ENCODE assay signal across 24 cellular contexts in genomic region chr10:48550071-48550691, GRCh38. TPM values are rescaled to one million over a fixed set of nuclear protein-coding genes. Genes with fewer than 3 reads are reported as not detected.
DNase-seq lines count a peak whose midpoint lies in the region; ATAC-seq, FAIRE-seq and TF ChIP-seq lines count a peak whose summit lies in the region.
"Had no signal": no experiment of that assay in that cellular context is flagged by ENCODE, and none has a peak within 500 bp of the region (broad histone marks: within the 10 kb centered on the region; RNA-seq: fewer than 3 reads in every experiment).

No MANE protein-coding gene starts in this region.

- TF ChIP-seq CTCF in WTC11 (IDR thresholded peaks at IDR 0.05) (no peak), endothelial cell of umbilical vein (IDR thresholded peaks at IDR 0.05; ENCODE audit: extremely low read depth in 1 of 2, insufficient read depth in 1 of 2, low read depth in 1 of 2, low read length in 2 of 2) (no peak), vagina (IDR thresholded peaks at IDR 0.05) (no peak)

- peak overlapping the region; percentile 40 for H3K4me2 ChIP-seq in endothelial cell of umbilical vein (ENCODE audit: insufficient read depth, low read length)

- H3K79me2 ChIP-seq in endothelial cell of umbilical vein (ENCODE audit: control insufficient read depth, insufficient read depth, low read length), result peaks cover 20% of the 10 kb centered on the region

- no peak overlapping the region for H3K27ac Mint-ChIP-seq in activated CD8-positive, alpha-beta memory T cell treated with anti-CD3 and anti-CD28 coated beads, Interleukin-2, amount 10 ng/mL, durations not matched to agents 7 days and 5 days
- H3K27ac Mint-ChIP-seq in WTC11, result no peak overlapping the region
- H3K27ac Mint-ChIP-seq: CD8-positive, alpha-beta T cell had no signal

- no peaks in the 10 kb centered on the region for H4K20me1 ChIP-seq in endothelial cell of umbilical vein (replicated peaks; ENCODE audit: control insufficient read depth, extremely low read depth, insufficient read depth, low read length)

- H3K27me3 ChIP-seq in endothelial cell of umbilical vein (ENCODE audit: control insufficient read depth in 2 of 2, insufficient read depth in 2 of 2, low read length in 2 of 2) (no peaks in the 10 kb centered on the region), vagina (no peaks in the 10 kb centered on the region)
- H3K27me3 ChIP-seq: MG63 had no signal

- TF ChIP-seq POLR2A in endothelial cell of umbilical vein (IDR thresholded peaks at IDR 0.05; ENCODE audit: low read depth, low read length), result no peak
- TF ChIP-seq POLR2A in vagina (IDR thresholded peaks at IDR 0.05), result no peak

- DNase-seq in activated CD8-positive, alpha-beta memory T cell treated with anti-CD3 and anti-CD28 coated beads for 24 hours, result peak; percentile 28
- no peak for DNase-seq in activated CD8-positive, alpha-beta memory T cell treated with anti-CD3 and anti-CD28 coated beads, Interleukin-2, amount 10 ng/mL, durations not matched to agents 7 days and 5 days
- DNase-seq in WTC11 (ENCODE audit: low spot score) (no peak), endothelial cell of umbilical vein (ENCODE audit: low read depth, low spot score) (peak; percentile 61), vagina (ENCODE audit: extremely low spot score in 2 of 2) (peak; percentile 44 to 58)
- no peak for DNase-seq in activated CD4-positive, CD25-positive, alpha-beta regulatory T cell treated with anti-CD3 and anti-CD28 coated beads, Interleukin-2, amount 50 U/mL, for 72 hours
- DNase-seq: ACHN; C1 segment of cervical spinal cord; CD8-positive, alpha-beta T cell; DMS153; IMR-90; MG63; NCI-H1417; NCI-H187; NCI-H446; NCI-H526 treated with DMSO at 0.1 percent for 48 hours; SHP77 had no signal

- H3K27me3 Mint-ChIP-seq in activated CD8-positive, alpha-beta memory T cell treated with anti-CD3 and anti-CD28 coated beads, Interleukin-2, amount 10 ng/mL, durations not matched to agents 7 days and 5 days, result no peaks in the 10 kb centered on the region
- no peaks in the 10 kb centered on the region for H3K27me3 Mint-ChIP-seq in WTC11 (ENCODE audit: low read depth)

- H3K4me3 Mint-ChIP-seq in activated CD8-positive, alpha-beta memory T cell treated with anti-CD3 and anti-CD28 coated beads, Interleukin-2, amount 10 ng/mL, durations not matched to agents 7 days and 5 days, result no peak overlapping the region
- H3K4me3 Mint-ChIP-seq in WTC11, result no peak overlapping the region
- H3K4me3 Mint-ChIP-seq: CD8-positive, alpha-beta T cell had no signal

- POLR2A ChIA-PET in WTC11 (lab: Charles Lee), result no interaction called here
- POLR2A ChIA-PET in endothelial cell of umbilical vein (lab: Charles Lee), result no interaction called here

- H2AFZ ChIP-seq in endothelial cell of umbilical vein (ENCODE audit: low read depth, low read length), result no peak overlapping the region

- H3K9me3 Mint-ChIP-seq in activated CD8-positive, alpha-beta memory T cell treated with anti-CD3 and anti-CD28 coated beads, Interleukin-2, amount 10 ng/mL, durations not matched to agents 7 days and 5 days (ENCODE audit: low read depth), result no peaks in the 10 kb centered on the region
- H3K9me3 Mint-ChIP-seq in WTC11, result peaks cover 8% of the 10 kb centered on the region
- H3K9me3 Mint-ChIP-seq: CD8-positive, alpha-beta T cell had no signal

- H3K36me3 ChIP-seq in endothelial cell of umbilical vein (ENCODE audit: control insufficient read depth in 2 of 2, extremely low read depth in 1 of 2, insufficient read depth in 2 of 2, low read length in 2 of 2), result peaks cover 4 to 9% of the 10 kb centered on the region in 2 experiments
- no peaks in the 10 kb centered on the region for H3K36me3 ChIP-seq in vagina
- H3K36me3 ChIP-seq: MG63 had no signal

- BruUV-seq in endothelial cell of umbilical vein (replicated peaks; lab: Mats Ljungman, UMichigan), result TSS peak; percentile 36

- no peaks in the 10 kb centered on the region for H3K9me1 ChIP-seq in endothelial cell of umbilical vein (replicated peaks; ENCODE audit: control insufficient read depth, extremely low read depth, insufficient read depth, low read length)

- FAIRE-seq in endothelial cell of umbilical vein (lab: Jason Lieb, UNC), result peak; percentile 98
- FAIRE-seq: GM12892, GM19239, H54, HTR-8/SVneo had no signal

- no peak overlapping the region for H3K9ac ChIP-seq in endothelial cell of umbilical vein (replicated peaks; ENCODE audit: extremely low read depth, insufficient read depth, low read length)

- H3K27ac ChIP-seq in endothelial cell of umbilical vein (ENCODE audit: insufficient read depth, low read depth, low read length) (peak overlapping the region; percentile 51), vagina (no peak overlapping the region)
- H3K27ac ChIP-seq: 22Rv1 had no signal

- H3K9me3 ChIP-seq in endothelial cell of umbilical vein (replicated peaks; ENCODE audit: control insufficient read depth, insufficient read depth, low read length) (no peaks in the 10 kb centered on the region), vagina (no peaks in the 10 kb centered on the region)
- H3K9me3 ChIP-seq: MG63 had no signal

- no peaks in the 10 kb centered on the region for H3K4me1 Mint-ChIP-seq in activated CD8-positive, alpha-beta memory T cell treated with anti-CD3 and anti-CD28 coated beads, Interleukin-2, amount 10 ng/mL, durations not matched to agents 7 days and 5 days
- H3K4me1 Mint-ChIP-seq in WTC11, result peaks cover 2% of the 10 kb centered on the region; the same call in 1 of the 2 replicates

- no peaks in the 10 kb centered on the region for H3K36me3 Mint-ChIP-seq in activated CD8-positive, alpha-beta memory T cell treated with anti-CD3 and anti-CD28 coated beads, Interleukin-2, amount 10 ng/mL, durations not matched to agents 7 days and 5 days
- H3K36me3 Mint-ChIP-seq in WTC11, result peaks cover 4% of the 10 kb centered on the region
- H3K36me3 Mint-ChIP-seq: CD8-positive, alpha-beta T cell had no signal

- H3K4me3 ChIP-seq in endothelial cell of umbilical vein (replicated peaks in 1 of 3; ENCODE audit: insufficient read depth in 1 of 3, low read depth in 1 of 3, low read length in 3 of 3) (no peak overlapping the region), vagina (no peak overlapping the region)
- H3K4me3 ChIP-seq: MG63 had no signal

- CTCF ChIA-PET in activated CD8-positive, alpha-beta memory T cell treated with anti-CD3 and anti-CD28 coated beads, Interleukin-2, amount 10 ng/mL, durations not matched to agents 7 days and 5 days (lab: Charles Lee), result interaction anchor here (9.2 kb wide), 1 partner anchor 106 kb away, joined by 87 read pairs; no protein-coding TSS in a partner anchor
- CTCF ChIA-PET in WTC11 (lab: Charles Lee) (interaction anchor here (2.0 to 15.9 kb wide), 4 partner anchors 14 to 106 kb away, joined by 9 to 268 read pairs (median 33); no protein-coding TSS in a partner anchor), endothelial cell of umbilical vein (lab: Charles Lee) (interaction anchor here (1.1 to 16.9 kb wide), 5 partner anchors 11 to 188 kb away, joined by 6 to 445 read pairs (median 27); no protein-coding TSS in a partner anchor)

- intact Hi-C loops in endothelial cell of umbilical vein (cut with micrococcal nuclease) (loop anchor here (2.0 to 10.0 kb wide), 2 partner anchors 23 to 965 kb away; no protein-coding TSS in a partner anchor), vagina (cut with DNase I) (loop anchor here (5.0 kb wide), 1 partner anchor 107 kb away; no protein-coding TSS in a partner anchor)

- no peak for ATAC-seq in activated CD8-positive, alpha-beta memory T cell treated with anti-CD3 and anti-CD28 coated beads, Interleukin-2, amount 10 ng/mL, durations not matched to agents 7 days and 5 days
- no peak for ATAC-seq in WTC11
- ATAC-seq in GM19351 (IDR thresholded peaks at IDR 0.05; ENCODE audit: unreplicated experiment), result no peak
- no peak for ATAC-seq in HG03432 (IDR thresholded peaks at IDR 0.05; ENCODE audit: unreplicated experiment)
- ATAC-seq: CD8-positive, alpha-beta T cell had no signal

- H3K4me1 ChIP-seq in endothelial cell of umbilical vein (ENCODE audit: control insufficient read depth, extremely low read depth, insufficient read depth, low read length) (peaks cover 37% of the 10 kb centered on the region), vagina (no peaks in the 10 kb centered on the region)

- dilution Hi-C loops in endothelial cell of umbilical vein (cut with MboI; ENCODE audit: extremely low pct_ligation_motif_present, low sequenced_read_pairs), result no loop called here

TF ChIP-seq in WTC11, 78 proteins besides CTCF, POLR2A, EP300 and RAD21 (continues in another document):
- TF ChIP-seq TP53 (CRISPR knock-in tag; IDR thresholded peaks at IDR 0.05) (no peak), NFYB (CRISPR knock-in tag; conservative IDR thresholded peaks at IDR 0.05; ENCODE audit: low read depth) (peak; percentile 57), CREM (CRISPR knock-in tag; IDR thresholded peaks at IDR 0.05) (no peak)

TF ChIP-seq in endothelial cell of umbilical vein, 7 proteins besides CTCF, POLR2A, EP300 and RAD21:
- TF ChIP-seq JUN (IDR thresholded peaks at IDR 0.05; ENCODE audit: borderline replicate concordance, insufficient read depth, insufficient read length, low read depth) (peak; percentile 40), FOS (IDR thresholded peaks at IDR 0.05; ENCODE audit: borderline replicate concordance, insufficient read depth, low read length) (peak; percentile 44), MAX (IDR thresholded peaks at IDR 0.05; ENCODE audit: insufficient read depth, insufficient read length) (no peak), POLR2AphosphoS5 (IDR thresholded peaks at IDR 0.05; ENCODE audit: insufficient read depth, low read depth, low read length) (peak; percentile 46), GATA2 (IDR thresholded peaks at IDR 0.05; ENCODE audit: insufficient read depth, insufficient read length, low read depth, low read length) (no peak), MYC (IDR thresholded peaks at IDR 0.05; ENCODE audit: low read depth, low read length) (no peak), EZH2 (IDR thresholded peaks at IDR 0.05; ENCODE audit: borderline replicate concordance, low read depth, low read length, severe bottlenecking) (no peak)

RNA-seq across cellular contexts. Expression of gene ARHGAP22, which starts 54.7 kb away (rescaled TPM):
- total RNA-seq in activated CD8-positive, alpha-beta memory T cell treated with anti-CD3 and anti-CD28 coated beads, Interleukin-2, amount 10 ng/mL, durations not matched to agents 7 days and 5 days, result not detected
- total RNA-seq in WTC11 (2021), result 8.2 to 8.6 TPM (median 8.3 TPM) in 3 replicates
- total RNA-seq in endothelial cell of umbilical vein, result 48.6 and 50.3 TPM in 2 replicates
- 8.0 and 8.6 TPM in 2 replicates for polyA plus RNA-seq in endothelial cell of umbilical vein
- 10.2 and 10.4 TPM in 2 replicates for polyA plus RNA-seq in endothelial cell of umbilical vein (2011; cell fraction: cytosol; rRNA removed)
- 33.5 and 38.8 TPM in 2 replicates for polyA plus RNA-seq in endothelial cell of umbilical vein (2011; cell fraction: nucleus; rRNA removed)
- polyA plus RNA-seq in endothelial cell of umbilical vein (2012), result 56.6 and 69.1 TPM in 2 replicates
- polyA minus RNA-seq in endothelial cell of umbilical vein, result 23.0 and 28.5 TPM in 2 replicates
- not detected for polyA minus RNA-seq in endothelial cell of umbilical vein (2011; cell fraction: cytosol; rRNA and poly(A)+ RNA removed)
- 47.4 and 50.7 TPM in 2 replicates for polyA minus RNA-seq in endothelial cell of umbilical vein (2011; cell fraction: nucleus; rRNA and poly(A)+ RNA removed)
- 3.2 TPM for total RNA-seq in vagina
- total RNA-seq: CD8-positive, alpha-beta T cell had no signal

Comparison
In these comparisons a context has a peak if more than half of its experiments do, and no peak if none do; other contexts are left out.
1. DNase-seq: peak in activated CD8-positive, alpha-beta memory T cell treated with anti-CD3 and anti-CD28 coated beads for 24 hours (single experiment), endothelial cell of umbilical vein (single experiment) and vagina (2 of 2); none in activated CD8-positive, alpha-beta memory T cell treated with anti-CD3 and anti-CD28 coated beads, Interleukin-2, amount 10 ng/mL, durations not matched to agents 7 days and 5 days (single experiment), WTC11 (single experiment) and activated CD4-positive, CD25-positive, alpha-beta regulatory T cell treated with anti-CD3 and anti-CD28 coated beads, Interleukin-2, amount 50 U/mL, for 72 hours (single experiment).